ENCODE assay signal across 11 cellular contexts in the genomic region with DNA sequence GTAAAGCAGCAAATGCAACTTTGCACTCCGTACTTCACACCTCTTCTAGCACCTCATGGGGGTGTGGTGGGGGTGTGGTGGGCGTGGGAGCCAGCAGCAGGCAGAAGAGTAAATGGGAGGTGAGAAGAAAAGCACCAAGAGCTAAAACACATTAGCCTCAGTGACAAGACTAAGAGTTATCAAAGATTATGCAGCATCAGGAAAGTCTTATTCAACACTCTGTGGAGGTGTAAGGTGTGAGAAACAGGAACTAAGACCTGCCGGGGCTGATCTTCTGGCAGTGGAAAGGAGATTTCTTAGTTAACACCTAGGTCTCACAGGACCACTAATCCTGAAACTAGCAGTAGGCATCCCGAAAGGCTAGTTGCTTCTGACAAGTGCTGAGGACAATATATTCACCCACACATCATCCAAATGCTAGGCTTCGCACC. TPM values are rescaled to one million over a fixed set of nuclear protein-coding genes. Genes with fewer than 3 reads are reported as not detected.
A peak's percentile ranks its signal among the peaks of the same experiment; 100 is the strongest.
DNase-seq lines count a peak whose midpoint lies in the region; ATAC-seq and TF ChIP-seq lines count a peak whose summit lies in the region.
"Had no signal": no experiment of that assay in that cellular context is flagged by ENCODE, and none has a peak within 500 bp of the region (broad histone marks: within the 10 kb centered on the region; RNA-seq: fewer than 3 reads in every experiment).

No MANE protein-coding gene starts in this region.

- intact Hi-C loops in CD4-positive, alpha-beta memory T cell (cut with micrococcal nuclease), result no loop called here
- intact Hi-C loops in lower lobe of right lung (cut with DNase I), result no loop called here

- CTCF ChIA-PET in CD4-positive, alpha-beta memory T cell (lab: Charles Lee; ENCODE audit: partially characterized antibody), result interaction anchor here (2.2 kb wide), 1 partner anchor 8 kb away, joined by 8 read pairs; no protein-coding TSS in a partner anchor

- peak in 1 of 5 donors; percentile 45 for DNase-seq in CD4-positive, alpha-beta memory T cell
- no peak for DNase-seq in GM03348 (ENCODE audit: low spot score)
- DNase-seq in lower lobe of right lung, result no peak
- no peak for DNase-seq in superior temporal gyrus (ENCODE audit: extremely low spot score)
- no peak for DNase-seq in medulla oblongata (ENCODE audit: extremely low spot score)

- no peaks in the 10 kb centered on the region for H3K27me3 Mint-ChIP-seq in CD4-positive, alpha-beta memory T cell
- H3K27me3 Mint-ChIP-seq in activated naive CD8-positive, alpha-beta T cell, result no peaks in the 10 kb centered on the region
- H3K27me3 Mint-ChIP-seq: CD4-positive, CD25-positive, alpha-beta regulatory T cell had no signal

- H3K9me3 ChIP-seq in CD4-positive, alpha-beta memory T cell (ENCODE audit: control insufficient read depth in 1 of 2, low read length in 2 of 2), result no peaks in the 10 kb centered on the region
- H3K9me3 ChIP-seq in lower lobe of right lung, result no peaks in the 10 kb centered on the region

- peak; percentile 90 for ATAC-seq in GM19351 (IDR thresholded peaks at IDR 0.05; ENCODE audit: unreplicated experiment)
- peak; percentile 91 for ATAC-seq in HG03103 (IDR thresholded peaks at IDR 0.05; ENCODE audit: low read depth, unreplicated experiment)
- no peak for ATAC-seq in lower lobe of right lung
- ATAC-seq: K562 had no signal

- peaks cover 54 to 82% (median 67%) of the 10 kb centered on the region in 4 donors for H3K4me1 Mint-ChIP-seq in CD4-positive, alpha-beta memory T cell
- peaks cover 66% of the 10 kb centered on the region for H3K4me1 Mint-ChIP-seq in activated naive CD8-positive, alpha-beta T cell (ENCODE audit: low read depth)

- no peaks in the 10 kb centered on the region for H3K36me3 ChIP-seq in CD4-positive, alpha-beta memory T cell (ENCODE audit: insufficient read depth, low read length)
- H3K36me3 ChIP-seq in lower lobe of right lung, result no peaks in the 10 kb centered on the region

- no peaks in the 10 kb centered on the region for H3K27me3 ChIP-seq in CD4-positive, alpha-beta memory T cell (ENCODE audit: insufficient read depth, low read length)
- no peaks in the 10 kb centered on the region for H3K27me3 ChIP-seq in lower lobe of right lung (ENCODE audit: low read depth)

- H3K27ac ChIP-seq in CD4-positive, alpha-beta memory T cell (ENCODE audit: low read depth, low read length), result no peak overlapping the region
- no peak overlapping the region for H3K27ac ChIP-seq in lower lobe of right lung
- H3K27ac ChIP-seq: epithelial cell of prostate had no signal

- peaks cover 0 to 4% of the 10 kb centered on the region in 2 donors for H3K36me3 Mint-ChIP-seq in CD4-positive, alpha-beta memory T cell
- H3K36me3 Mint-ChIP-seq in activated naive CD8-positive, alpha-beta T cell, result no peaks in the 10 kb centered on the region

- no peak overlapping the region for H3K4me3 ChIP-seq in CD4-positive, alpha-beta memory T cell (ENCODE audit: low read length in 2 of 2)
- no peak overlapping the region for H3K4me3 ChIP-seq in lower lobe of right lung
- H3K4me3 ChIP-seq: K562 had no signal

- no peak for TF ChIP-seq CTCF in lower lobe of right lung (IDR thresholded peaks at IDR 0.05)

- H3K4me3 Mint-ChIP-seq in CD4-positive, alpha-beta memory T cell, result peak overlapping the region in 6 of 8 donors; percentile 37 to 54 (median 45)
- H3K4me3 Mint-ChIP-seq in activated naive CD8-positive, alpha-beta T cell, result peak overlapping the region; percentile 38

- H3K4me1 ChIP-seq in CD4-positive, alpha-beta memory T cell (ENCODE audit: insufficient read depth, low read length), result peaks cover 60% of the 10 kb centered on the region
- peaks cover 42% of the 10 kb centered on the region for H3K4me1 ChIP-seq in lower lobe of right lung

- no peaks in the 10 kb centered on the region for H3K9me3 Mint-ChIP-seq in CD4-positive, alpha-beta memory T cell
- H3K9me3 Mint-ChIP-seq in activated naive CD8-positive, alpha-beta T cell (ENCODE audit: low read depth), result no peaks in the 10 kb centered on the region
- H3K9me3 Mint-ChIP-seq: CD4-positive, CD25-positive, alpha-beta regulatory T cell had no signal

- POLR2A ChIA-PET in CD4-positive, alpha-beta memory T cell (lab: Charles Lee; ENCODE audit: partially characterized antibody), result no interaction called here

- peak overlapping the region in 5 of 7 donors; percentile 9 to 64 (median 50) for H3K27ac Mint-ChIP-seq in CD4-positive, alpha-beta memory T cell
- H3K27ac Mint-ChIP-seq in activated naive CD8-positive, alpha-beta T cell, result peak overlapping the region; percentile 92

RNA-seq across cellular contexts. Expression of a gene that starts 9.9 kb away (rescaled TPM):
- 10 to 100 TPM; 44.4 to 47.3 TPM for total RNA-seq in CD4-positive, alpha-beta memory T cell
- 10 to 100 TPM; 34.5 to 40.2 TPM for polyA plus RNA-seq in CD4-positive, alpha-beta memory T cell
- 51.7 TPM for total RNA-seq in lower lobe of right lung

Comparison
In these comparisons a context has a peak if more than half of its experiments do, and no peak if none do; other contexts are left out.
1. ATAC-seq: peak in GM19351 (single experiment) and HG03103 (single experiment); none in lower lobe of right lung (0 of 2).